ENCODE assay signal across 8 cellular contexts in genomic region chr11:62678433-62678769, GRCh38. TPM values are rescaled to one million over a fixed set of nuclear protein-coding genes. Genes with fewer than 3 reads are reported as not detected.
DNase-seq lines count a peak whose midpoint lies in the region; ATAC-seq, FAIRE-seq and TF ChIP-seq lines count a peak whose summit lies in the region.

No MANE protein-coding gene starts in this region.

- no peak for DNase-seq in cardiac muscle cell (ENCODE audit: low read depth in 1 of 2, low spot score in 1 of 2)
- no peak for DNase-seq in cardiac septum (ENCODE audit: low spot score)
- DNase-seq in astrocyte of the cerebellum (ENCODE audit: low read depth), result no peak
- no peak for DNase-seq in lower lobe of right lung
- no peak for DNase-seq in urothelium cell line (ENCODE audit: low spot score)
- DNase-seq in HCEC 1CT, result no peak

- H3K9me3 ChIP-seq in cardiac muscle cell (ENCODE audit: low read depth) (no peaks in the 10 kb centered on the region), lower lobe of right lung (no peaks in the 10 kb centered on the region)

- intact Hi-C loops in cardiac septum (cut with DNase I) (no loop called here), lower lobe of right lung (cut with DNase I) (no loop called here)

- TF ChIP-seq CTCF in cardiac muscle cell (IDR thresholded peaks at IDR 0.05; ENCODE audit: low read depth, low read length) (no peak), astrocyte of the cerebellum (IDR thresholded peaks at IDR 0.05; ENCODE audit: low read depth, low read length, missing control alignments) (no peak), lower lobe of right lung (IDR thresholded peaks at IDR 0.05) (no peak)

- in situ Hi-C loops in astrocyte of the cerebellum (cut with HindIII; ENCODE audit: low sequenced_read_pairs), result no loop called here

- H3K27me3 ChIP-seq in cardiac muscle cell (no peaks in the 10 kb centered on the region), lower lobe of right lung (ENCODE audit: low read depth) (no peaks in the 10 kb centered on the region)

- no peak for FAIRE-seq in urothelium cell line (lab: Jason Lieb, UNC)

- H3K4me3 ChIP-seq in cardiac muscle cell (peak overlapping the region; percentile 93), astrocyte of the cerebellum (ENCODE audit: low read depth, low read length) (peak overlapping the region; percentile 80), lower lobe of right lung (peak overlapping the region; percentile 97), urinary bladder (ENCODE audit: low read depth, low read length) (peak overlapping the region; percentile 88)

- ATAC-seq in lower lobe of right lung, result no peak
- no peak for ATAC-seq in GM18519 (IDR thresholded peaks at IDR 0.05; ENCODE audit: low FRiP score, unreplicated experiment)

- H3K36me3 ChIP-seq in cardiac muscle cell, result peaks cover 20% of the 10 kb centered on the region
- peaks cover 45% of the 10 kb centered on the region for H3K36me3 ChIP-seq in lower lobe of right lung
- H3K36me3 ChIP-seq in urinary bladder (ENCODE audit: insufficient read depth), result no peaks in the 10 kb centered on the region

- H3K27ac ChIP-seq in cardiac muscle cell (peak overlapping the region; percentile 80), lower lobe of right lung (peak overlapping the region; percentile 90), urinary bladder (ENCODE audit: low read depth) (peak overlapping the region; percentile 82)

- 3% methylated on average over 16 of the region's 16 CpGs for WGBS in urinary bladder

- peaks cover 20% of the 10 kb centered on the region for H3K4me1 ChIP-seq in cardiac muscle cell (ENCODE audit: low read depth)
- H3K4me1 ChIP-seq in lower lobe of right lung, result peaks cover 37% of the 10 kb centered on the region
- H3K4me1 ChIP-seq in urinary bladder (ENCODE audit: insufficient read depth), result no peaks in the 10 kb centered on the region

RNA-seq across cellular contexts. Expression of gene UBXN1, which starts 0.5 kb away (rescaled TPM):
- total RNA-seq in cardiac muscle cell, result 235 and 302 TPM in 2 replicates
- 109 and 111 TPM in 2 replicates for polyA plus RNA-seq in cardiac muscle cell
- 62.9 TPM for total RNA-seq in cardiac septum
- 116 TPM for total RNA-seq in lower lobe of right lung
- 34.5 TPM for total RNA-seq in urinary bladder
- polyA plus RNA-seq in urinary bladder, result 206 TPM

RNA-seq across cellular contexts. Expression of gene LBHD1, which starts 6.3 kb away (rescaled TPM):
- 11.1 and 11.6 TPM in 2 replicates for total RNA-seq in cardiac muscle cell
- polyA plus RNA-seq in cardiac muscle cell, result 10.1 and 11.7 TPM in 2 replicates
- 2.4 TPM for total RNA-seq in cardiac septum
- 11.1 TPM for total RNA-seq in lower lobe of right lung
- 3.1 TPM for total RNA-seq in urinary bladder
- 2.8 TPM for polyA plus RNA-seq in urinary bladder

RNA-seq across cellular contexts. Expression of gene UQCC3, which starts 6.9 kb away (rescaled TPM):
- total RNA-seq in cardiac muscle cell, result 13.0 and 18.8 TPM in 2 replicates
- 32.3 and 33.5 TPM in 2 replicates for polyA plus RNA-seq in cardiac muscle cell
- 6.9 TPM for total RNA-seq in cardiac septum
- 6.1 TPM for total RNA-seq in lower lobe of right lung
- 3.4 TPM for total RNA-seq in urinary bladder
- 13.3 TPM for polyA plus RNA-seq in urinary bladder

RNA-seq across cellular contexts. Expression of gene LRRN4CL, which starts 10.9 kb away (rescaled TPM):
- 0.81 and 1.9 TPM in 2 replicates for total RNA-seq in cardiac muscle cell
- polyA plus RNA-seq in cardiac muscle cell, result 0.24 TPM in 1 of 2 replicates, not detected in the other
- total RNA-seq in cardiac septum, result 2.9 TPM
- 3.4 TPM for total RNA-seq in lower lobe of right lung
- total RNA-seq in urinary bladder, result 10.9 TPM
- 16.7 TPM for polyA plus RNA-seq in urinary bladder

RNA-seq across cellular contexts. Expression of gene CSKMT, which starts 13.3 kb away (rescaled TPM):
- 3.8 and 11.0 TPM in 2 replicates for total RNA-seq in cardiac muscle cell
- polyA plus RNA-seq in cardiac muscle cell, result 14.1 and 25.1 TPM in 2 replicates
- total RNA-seq in cardiac septum, result 7.5 TPM
- total RNA-seq in lower lobe of right lung, result 12.1 TPM
- total RNA-seq in urinary bladder, result 5.0 TPM
- polyA plus RNA-seq in urinary bladder, result 9.5 TPM
